In genomic region chr11:6705905-6706535, GRCh38 we compare ENCODE assay signal across 8 cellular contexts. TPM values are rescaled to one million over a fixed set of nuclear protein-coding genes. Genes with fewer than 3 reads are reported as not detected.
DNase-seq lines count a peak whose midpoint lies in the region; ATAC-seq and TF ChIP-seq lines count a peak whose summit lies in the region.

No MANE protein-coding gene starts in this region.

- no peaks in the 10 kb centered on the region for H3K27me3 Mint-ChIP-seq in activated T-cell treated with anti-CD3 and anti-CD28 coated beads, Interleukin-2, amount 50 U/mL, for 4 hours (ENCODE audit: low read depth)

- H3K9me3 ChIP-seq in DND-41 (ENCODE audit: insufficient read depth, low read length, severe bottlenecking) (no peaks in the 10 kb centered on the region), osteoblast (ENCODE audit: low read depth, low read length) (no peaks in the 10 kb centered on the region)

- H3K9me3 Mint-ChIP-seq in activated T-cell treated with anti-CD3 and anti-CD28 coated beads, Interleukin-2, amount 50 U/mL, for 4 hours = no peaks in the 10 kb centered on the region

- H3K27ac ChIP-seq in DND-41 (ENCODE audit: low read length) (no peak overlapping the region), osteoblast (ENCODE audit: low read depth, low read length) (no peak overlapping the region)

- no peaks in the 10 kb centered on the region for H3K79me2 ChIP-seq in DND-41 (ENCODE audit: insufficient read depth, low read length)
- H3K79me2 ChIP-seq in osteoblast (ENCODE audit: insufficient read depth, low read length) = no peaks in the 10 kb centered on the region

- H3K27me3 ChIP-seq in DND-41 (ENCODE audit: insufficient read depth, low read length, poor library complexity) = no peaks in the 10 kb centered on the region
- H3K27me3 ChIP-seq in osteoblast (ENCODE audit: insufficient read depth, low read length) = no peaks in the 10 kb centered on the region

- ATAC-seq in DND-41 (ENCODE audit: insufficient read depth, low read depth) = peak; percentile 72
- ATAC-seq in activated T-cell treated with anti-CD3 and anti-CD28 coated beads, Interleukin-2, amount 50 U/mL, for 4 hours = peak; percentile 56 to 76
- no peak for ATAC-seq in GM19397 (IDR thresholded peaks at IDR 0.05; ENCODE audit: unreplicated experiment)

- H4K20me1 ChIP-seq in DND-41 (ENCODE audit: insufficient read depth, low read length) (no peaks in the 10 kb centered on the region), osteoblast (ENCODE audit: insufficient read depth, low read length) (no peaks in the 10 kb centered on the region)

- H3K4me2 ChIP-seq in DND-41 (ENCODE audit: insufficient read depth, low read length) (no peak overlapping the region), osteoblast (ENCODE audit: insufficient read depth, low read length) (no peak overlapping the region)

- H3K4me3 ChIP-seq in DND-41 (ENCODE audit: low read depth in 1 of 2, low read length in 2 of 2) = no peak overlapping the region
- no peak overlapping the region for H3K4me3 ChIP-seq in fibroblast of villous mesenchyme (ENCODE audit: low read depth, low read length)
- H3K4me3 ChIP-seq in osteoblast (ENCODE audit: insufficient read depth, low read length) = no peak overlapping the region

- H3K4me1 ChIP-seq in DND-41 (ENCODE audit: insufficient read depth, low read length) = no peaks in the 10 kb centered on the region
- no peaks in the 10 kb centered on the region for H3K4me1 ChIP-seq in osteoblast (ENCODE audit: insufficient read depth, low read length)

- peaks cover 9% of the 10 kb centered on the region for H3K4me1 Mint-ChIP-seq in activated T-cell treated with anti-CD3 and anti-CD28 coated beads, Interleukin-2, amount 50 U/mL, for 4 hours (ENCODE audit: low read depth)

- no peaks in the 10 kb centered on the region for H3K36me3 Mint-ChIP-seq in activated T-cell treated with anti-CD3 and anti-CD28 coated beads, Interleukin-2, amount 50 U/mL, for 4 hours (ENCODE audit: insufficient read depth)

- H2AFZ ChIP-seq in DND-41 (ENCODE audit: low read depth, low read length) (no peak overlapping the region), osteoblast (ENCODE audit: low read length) (peak overlapping the region; percentile 11)

- DNase-seq in DND-41 = peak; percentile 45
- peak; percentile 33 for DNase-seq in H4 (ENCODE audit: low spot score)
- peak; percentile 57 for DNase-seq in NCI-H69 (lab: John Stamatoyannopoulos, UW)
- DNase-seq in activated T-cell treated with anti-CD3 and anti-CD28 coated beads, Interleukin-2, amount 50 U/mL, for 4 hours = peak; percentile 35
- peak; percentile 78 for DNase-seq in fibroblast of villous mesenchyme (ENCODE audit: low read depth)
- DNase-seq in osteoblast (ENCODE audit: insufficient read length, low spot score, missing footprints) = peak; percentile 36
- no peak for DNase-seq in OCI-M2 (lab: John Stamatoyannopoulos, UW; ENCODE audit: unreplicated experiment)

- TF ChIP-seq CTCF in DND-41 (IDR thresholded peaks at IDR 0.05; ENCODE audit: borderline replicate concordance, extremely low read depth, low read length, poor library complexity, severe bottlenecking) (peak; percentile 85), fibroblast of villous mesenchyme (IDR thresholded peaks at IDR 0.05; ENCODE audit: insufficient read depth, low read depth, low read length) (peak; percentile 97), osteoblast (IDR thresholded peaks at IDR 0.05; ENCODE audit: extremely low read depth, low read depth, low read length) (peak; percentile 92)

- H3K36me3 ChIP-seq in DND-41 (ENCODE audit: insufficient read depth, low read length) (no peaks in the 10 kb centered on the region; the same call in 1 of the 2 replicates), osteoblast (ENCODE audit: insufficient read depth, low read length) (no peaks in the 10 kb centered on the region)

- H3K9ac ChIP-seq in DND-41 (ENCODE audit: low read depth, low read length) = no peak overlapping the region

- H3K4me3 Mint-ChIP-seq in activated T-cell treated with anti-CD3 and anti-CD28 coated beads, Interleukin-2, amount 50 U/mL, for 4 hours = no peak overlapping the region

RNA-seq across cellular contexts. Expression of gene MRPL17, which starts 22.9 kb away (rescaled TPM):
- total RNA-seq in H4 (2014; rRNA removed; shearing (Covaris generic)) = 98.8 and 99.5 TPM in 2 replicates
- 100 to 1,000 TPM; 149 to 162 (median 156) TPM for total RNA-seq in activated T-cell treated with anti-CD3 and anti-CD28 coated beads, Interleukin-2, amount 50 U/mL, for 4 hours
- total RNA-seq in fibroblast of villous mesenchyme (58.6 and 70.0 TPM in 2 replicates), osteoblast (29.5 and 29.7 TPM in 2 replicates)

RNA-seq across cellular contexts. Expression of gene DCHS1, which starts 50.4 kb away (rescaled TPM):
- 0.08 and 0.19 TPM in 2 replicates for total RNA-seq in H4 (2014; rRNA removed; shearing (Covaris generic))
- total RNA-seq in activated T-cell treated with anti-CD3 and anti-CD28 coated beads, Interleukin-2, amount 50 U/mL, for 4 hours = under 1 TPM; 0.28 to 0.40 (median 0.33) TPM
- total RNA-seq in fibroblast of villous mesenchyme (33.7 and 63.8 TPM in 2 replicates), osteoblast (0.59 and 1.1 TPM in 2 replicates)

Comparison
In these comparisons a context has a peak if more than half of its experiments do, and no peak if none do; other contexts are left out.
1. RNA of gene DCHS1, which starts 50.4 kb away (total RNA-seq): 33.7 to 63.8 TPM in fibroblast of villous mesenchyme; 0.59 to 1.1 TPM in osteoblast, 0.28 to 0.40 TPM in activated T-cell treated with anti-CD3 and anti-CD28 coated beads, Interleukin-2, amount 50 U/mL, for 4 hours and 0.08 to 0.19 TPM in H4; every median in the first group is over 10 times any median in the second.
2. Peak in every context shown above with its lines, with median percentiles within 50 percentile points of each other: CTCF ChIP-seq.